ENCODE assay signal across 18 cellular contexts in genomic region chr5:154818459-154819116, GRCh38. TPM values are rescaled to one million over a fixed set of nuclear protein-coding genes. Genes with fewer than 3 reads are reported as not detected.
DNase-seq lines count a peak whose midpoint lies in the region; ATAC-seq and TF ChIP-seq lines count a peak whose summit lies in the region.
"Had no signal": no experiment of that assay in that cellular context is flagged by ENCODE, and none has a peak within 500 bp of the region (broad histone marks: within the 10 kb centered on the region; RNA-seq: fewer than 3 reads in every experiment).

No MANE protein-coding gene starts in this region.

- no peak for TF ChIP-seq CTCF in HCT116 (IDR thresholded peaks at IDR 0.05 in 2 of 3, conservative IDR thresholded peaks at IDR 0.05 in 1 of 3; ENCODE audit: borderline replicate concordance in 1 of 3, insufficient read depth in 1 of 3, low read depth in 2 of 3, low read length in 2 of 3)
- no peak for TF ChIP-seq CTCF in brain (conservative IDR thresholded peaks at IDR 0.05)
- TF ChIP-seq CTCF in nephron progenitor cell (IDR thresholded peaks at IDR 0.05): no peak
- TF ChIP-seq CTCF in GM13977 (IDR thresholded peaks at IDR 0.05; ENCODE audit: extremely low read depth, insufficient read depth, missing control alignments): no peak

- in situ Hi-C loops in GM13977 (cut with MboI; ENCODE audit: low pct_unique_long_range_greater_than_20kb, low sequenced_read_pairs, unreplicated experiment): loop anchor here (10.0 kb wide), 1 partner anchor 164 kb away; no protein-coding TSS in a partner anchor

- H3K4me3 Mint-ChIP-seq in CD4-positive, alpha-beta memory T cell: no peak overlapping the region
- no peak overlapping the region for H3K4me3 Mint-ChIP-seq in brain
- no peak overlapping the region for H3K4me3 Mint-ChIP-seq in nephron progenitor cell

- peak overlapping the region; percentile 42 to 84 (median 69) for H3K27ac Mint-ChIP-seq in CD4-positive, alpha-beta memory T cell
- H3K27ac Mint-ChIP-seq in brain (peak overlapping the region in 4 of 5 experiments; percentile 16 to 90 (median 80)), nephron progenitor cell (peak overlapping the region; percentile 89)

- no peak overlapping the region for H3K4me2 ChIP-seq in HCT116 (ENCODE audit: low read length)
- H3K4me2 ChIP-seq: BLaER1 had no signal

- no peaks in the 10 kb centered on the region for H3K9me2 ChIP-seq in HCT116 (ENCODE audit: insufficient read depth)

- TF ChIP-seq POLR2A in HCT116 (IDR thresholded peaks at IDR 0.05; ENCODE audit: borderline replicate concordance, extremely low read depth, insufficient read depth, insufficient read length): no peak

- POLR2A ChIA-PET in CD4-positive, alpha-beta memory T cell (lab: Charles Lee; ENCODE audit: partially characterized antibody): interaction anchor here (1.6 kb wide), 1 partner anchor 11 kb away, joined by 5 read pairs; no protein-coding TSS in a partner anchor
- POLR2A ChIA-PET in HCT116 (lab: Charles Lee): interaction anchor here (0.6 kb wide), 1 partner anchor 9 kb away, joined by 3 read pairs; no protein-coding TSS in a partner anchor

- CTCF ChIA-PET in CD4-positive, alpha-beta memory T cell (lab: Charles Lee; ENCODE audit: partially characterized antibody): no interaction called here
- CTCF ChIA-PET in HCT116 (lab: Charles Lee): interaction anchor here (1.0 kb wide), 1 partner anchor 168 kb away, joined by 3 read pairs; no protein-coding TSS in a partner anchor

- no peaks in the 10 kb centered on the region for H3K9me3 Mint-ChIP-seq in CD4-positive, alpha-beta memory T cell
- no peaks in the 10 kb centered on the region for H3K9me3 Mint-ChIP-seq in brain
- no peaks in the 10 kb centered on the region for H3K9me3 Mint-ChIP-seq in nephron progenitor cell

- no peak overlapping the region for H3K9ac ChIP-seq in HCT116 (ENCODE audit: low read length)
- H3K9ac ChIP-seq: BLaER1 had no signal

- no peak overlapping the region for H3K4me3 ChIP-seq in CD4-positive, alpha-beta memory T cell (ENCODE audit: low read length in 2 of 2)
- H3K4me3 ChIP-seq in HCT116 (replicated peaks in 1 of 2; ENCODE audit: low read depth in 1 of 2, low read length in 2 of 2): no peak overlapping the region
- H3K4me3 ChIP-seq: BLaER1, lower lobe of right lung, SJCRH30 had no signal

- H2AFZ ChIP-seq in HCT116 (ENCODE audit: low read depth, low read length, poor library complexity, severe bottlenecking): no peak overlapping the region

- no peak for TF ChIP-seq RAD21 in HCT116 (IDR thresholded peaks at IDR 0.05; ENCODE audit: low read depth)

- no TSS peak for BruUV-seq in HCT116 (replicated peaks; lab: Mats Ljungman, UMichigan)

- intact Hi-C loops in CD4-positive, alpha-beta memory T cell (cut with micrococcal nuclease): no loop called here
- intact Hi-C loops in HCT116 (cut with micrococcal nuclease): no loop called here

- peaks cover 22% of the 10 kb centered on the region for H3K36me3 ChIP-seq in CD4-positive, alpha-beta memory T cell (ENCODE audit: insufficient read depth, low read length)
- peaks cover 25 to 44% of the 10 kb centered on the region in 2 experiments for H3K36me3 ChIP-seq in HCT116 (ENCODE audit: control insufficient read depth in 1 of 2, insufficient read depth in 2 of 2, low read length in 2 of 2)

- H4K20me1 ChIP-seq in HCT116 (ENCODE audit: insufficient read depth): no peaks in the 10 kb centered on the region

- no peaks in the 10 kb centered on the region for H3K9me3 ChIP-seq in CD4-positive, alpha-beta memory T cell (ENCODE audit: control insufficient read depth in 1 of 2, low read length in 2 of 2)
- H3K9me3 ChIP-seq in HCT116 (ENCODE audit: control insufficient read depth in 1 of 2, insufficient read depth in 1 of 2, low read depth in 1 of 2, low read length in 2 of 2): no peaks in the 10 kb centered on the region
- H3K9me3 ChIP-seq: BLaER1, lower lobe of right lung, SJCRH30 had no signal

- no peak for DNase-seq in CD4-positive, alpha-beta memory T cell
- no peak for DNase-seq in HCT116 (ENCODE audit: low read depth, low spot score)
- no peak for DNase-seq in nephron progenitor cell
- DNase-seq in GM13977 (ENCODE audit: low spot score): no peak
- no peak for DNase-seq in substantia nigra (lab: John Stamatoyannopoulos, UW)
- DNase-seq in globus pallidus (ENCODE audit: low spot score): no peak
- DNase-seq: activated CD8-positive, alpha-beta memory T cell treated with anti-CD3 and anti-CD28 coated beads for 24 hours; DND-41; H7; KBM-7; lower lobe of right lung; NCI-H1105 treated with DMSO at 0.1 percent for 48 hours; NCI-H2227 treated with DMSO at 0.1 percent for 48 hours; SJCRH30; stimulated activated CD4-positive, alpha-beta T cell treated with anti-CD3 and anti-CD28 coated beads, Interleukin-4, amount 100 ng/mL, for 4 hours; T1000 had no signal

- H3K4me1 Mint-ChIP-seq in CD4-positive, alpha-beta memory T cell: peaks cover 7 to 30% (median 12%) of the 10 kb centered on the region in 4 donors
- no peaks in the 10 kb centered on the region for H3K4me1 Mint-ChIP-seq in brain
- H3K4me1 Mint-ChIP-seq in nephron progenitor cell: peaks cover 12% of the 10 kb centered on the region

- peaks cover 5% of the 10 kb centered on the region for H3K4me1 ChIP-seq in CD4-positive, alpha-beta memory T cell (ENCODE audit: insufficient read depth, low read length)
- no peaks in the 10 kb centered on the region for H3K4me1 ChIP-seq in HCT116 (ENCODE audit: control insufficient read depth in 1 of 2, insufficient read depth in 2 of 2, low read length in 2 of 2)
- H3K4me1 ChIP-seq: SJCRH30 had no signal

- peaks cover 38 to 46% of the 10 kb centered on the region in 2 donors for H3K36me3 Mint-ChIP-seq in CD4-positive, alpha-beta memory T cell
- H3K36me3 Mint-ChIP-seq in brain: peaks cover 75% of the 10 kb centered on the region
- peaks cover 86% of the 10 kb centered on the region for H3K36me3 Mint-ChIP-seq in nephron progenitor cell (ENCODE audit: low read depth)

- ATAC-seq in HCT116: no peak
- ATAC-seq: lower lobe of right lung had no signal

- H3K27me3 Mint-ChIP-seq in CD4-positive, alpha-beta memory T cell: no peaks in the 10 kb centered on the region
- H3K27me3 Mint-ChIP-seq in brain: no peaks in the 10 kb centered on the region
- H3K27me3 Mint-ChIP-seq in nephron progenitor cell (ENCODE audit: low read depth, poor library complexity): no peaks in the 10 kb centered on the region

- H3K27me3 ChIP-seq in CD4-positive, alpha-beta memory T cell (ENCODE audit: insufficient read depth, low read length): no peaks in the 10 kb centered on the region
- no peaks in the 10 kb centered on the region for H3K27me3 ChIP-seq in HCT116 (ENCODE audit: insufficient read depth, low read length)
- H3K27me3 ChIP-seq: BLaER1, SJCRH30 had no signal

- RAD21 ChIA-PET in HCT116 (lab: Charles Lee; ENCODE audit: low non-redundant PET in 1 of 2, low total read pairs in 2 of 2, uncharacterized antibody in 2 of 2, unreplicated experiment in 2 of 2): no interaction called here

- H3K27ac ChIP-seq in CD4-positive, alpha-beta memory T cell (ENCODE audit: low read depth, low read length): no peak overlapping the region
- no peak overlapping the region for H3K27ac ChIP-seq in HCT116 (ENCODE audit: low read depth, low read length)
- no peak overlapping the region for H3K27ac ChIP-seq in substantia nigra (ENCODE audit: low read depth, low read length, poor library complexity, severe bottlenecking)
- H3K27ac ChIP-seq: BLaER1, lower lobe of right lung, SJCRH30 had no signal

- peaks cover 4% of the 10 kb centered on the region; the same call in 1 of the 2 replicates for H3K79me2 ChIP-seq in HCT116 (ENCODE audit: insufficient read depth, low read length)

TF ChIP-seq in HCT116, 20 proteins besides CTCF, POLR2A, EP300 and RAD21:
- TF ChIP-seq POLR2AphosphoS5 (IDR thresholded peaks at IDR 0.05; ENCODE audit: low read depth, low read length) (peak; percentile 21; the same call in 1 of the 2 replicates), SRF (IDR thresholded peaks at IDR 0.05; ENCODE audit: low read depth) (no peak), ELF1 (IDR thresholded peaks at IDR 0.05; ENCODE audit: borderline replicate concordance, low read depth) (no peak)

RNA-seq across cellular contexts. Expression of gene FAXDC2, which starts 31.8 kb away (rescaled TPM):
- under 1 TPM in 1 of 2 experiments, not detected in 1; 0.47 TPM for total RNA-seq in CD4-positive, alpha-beta memory T cell
- polyA plus RNA-seq in CD4-positive, alpha-beta memory T cell: 1 to 10 TPM in 1 of 2 donors, not detected in 1; 1.7 TPM
- total RNA-seq in HCT116 (2021; ENCODE audit: unreplicated experiment): 0.22 TPM
- 0.27 and 0.68 TPM in 2 replicates for polyA plus RNA-seq in HCT116 (2012)
- polyA plus RNA-seq in brain (ENCODE audit: insufficient read depth, low read depth, low replicate concordance): 42.4 TPM

RNA-seq across cellular contexts. Expression of gene CNOT8, which starts 39.8 kb away (rescaled TPM):
- total RNA-seq in CD4-positive, alpha-beta memory T cell: 100 to 1,000 TPM; 110 to 115 TPM
- polyA plus RNA-seq in CD4-positive, alpha-beta memory T cell: 100 to 1,000 TPM; 164 to 243 TPM
- total RNA-seq in HCT116 (2021; ENCODE audit: unreplicated experiment): 45.0 TPM
- 34.5 and 39.1 TPM in 2 replicates for polyA plus RNA-seq in HCT116 (2012)
- polyA plus RNA-seq in brain (ENCODE audit: insufficient read depth, low read depth, low replicate concordance): 41.0 TPM
